ENCODE assay signal across 27 cellular contexts in the genomic region with DNA sequence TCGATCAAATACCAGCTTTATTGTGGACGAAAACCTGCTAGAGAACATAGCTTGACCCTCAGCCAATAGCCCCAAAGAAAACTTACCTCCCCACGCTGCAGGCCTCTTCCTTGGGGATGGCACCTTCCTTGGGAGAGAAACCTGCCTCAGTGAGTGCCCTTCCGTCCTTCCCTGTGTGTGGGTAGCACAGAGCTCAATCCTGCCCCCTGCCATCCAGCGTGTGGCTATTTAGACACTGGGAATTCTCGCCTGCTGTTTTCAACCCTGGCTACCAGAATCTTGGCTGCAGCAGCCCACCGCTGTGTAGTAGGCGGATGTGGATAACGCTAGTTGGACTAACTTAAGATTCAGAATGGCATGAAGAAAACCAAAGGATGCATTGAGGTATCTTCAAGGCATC.
"Had no signal": no experiment of that assay in that cellular context is flagged by ENCODE, and none has a peak within 500 bp of the region (broad histone marks: within the 10 kb centered on the region; RNA-seq: fewer than 3 reads in every experiment).

No MANE protein-coding gene starts in this region.

- H3K36me3 ChIP-seq: heart left ventricle, left lung, lower lobe of right lung, ovary, right atrium auricular region, right lobe of liver, stomach, thyroid gland, transverse colon, upper lobe of left lung had no signal

- H3K4me3 Mint-ChIP-seq: immature natural killer cell; naive thymus-derived CD4-positive, alpha-beta T cell; nephron; neural crest cell; stimulated activated naive B cell treated with anti-CD40 and anti-IgM and Interleukin-4, amounts not matched to agents 10 μg/mL and 1 μg/mL and 100 μg/mL, for 72 hours had no signal

- DNase-seq: heart left ventricle; hypothalamus; immature natural killer cell; kidney; left colon; left lung; lower lobe of right lung; mammary epithelial cell; midbrain; mucosa of descending colon; naive thymus-derived CD4-positive, alpha-beta T cell; ovary; right lobe of liver; stimulated activated CD4-positive, alpha-beta T cell treated with anti-CD3 and anti-CD28 coated beads, Interleukin-1b, Interleukin-23, amount 100 ng/mL, for 48 hours; stimulated activated CD4-positive, alpha-beta T cell treated with anti-CD3 and anti-CD28 coated beads, Interleukin-2, amount 100 ng/mL, for 48 hours; stimulated activated naive B cell treated with anti-CD40 and anti-IgM and Interleukin-4, amounts not matched to agents 10 μg/mL and 1 μg/mL and 100 μg/mL, for 72 hours; stimulated activated naive CD8-positive, alpha-beta T cell treated with anti-CD3 and anti-CD28 coated beads, Interleukin-15, Interleukin-2, amounts not matched to agents 100 U/mL and 50 U/mL, for 24 hours; stomach; testis; thyroid gland; transverse colon; upper lobe of left lung had no signal

- H3K9me3 ChIP-seq: heart left ventricle, left lung, lower lobe of right lung, mucosa of descending colon, ovary, right atrium auricular region, right lobe of liver, stomach, testis, thyroid gland, transverse colon, upper lobe of left lung had no signal

- H3K27ac ChIP-seq: heart left ventricle, left lung, lower lobe of right lung, ovary, right atrium auricular region, right lobe of liver, stomach, testis, thyroid gland, transverse colon, upper lobe of left lung had no signal

- H3K36me3 Mint-ChIP-seq: immature natural killer cell; naive thymus-derived CD4-positive, alpha-beta T cell; stimulated activated naive B cell treated with anti-CD40 and anti-IgM and Interleukin-4, amounts not matched to agents 10 μg/mL and 1 μg/mL and 100 μg/mL, for 72 hours had no signal

- H3K9me3 Mint-ChIP-seq: immature natural killer cell; nephron; neural crest cell; stimulated activated naive B cell treated with anti-CD40 and anti-IgM and Interleukin-4, amounts not matched to agents 10 μg/mL and 1 μg/mL and 100 μg/mL, for 72 hours had no signal

- H3K27ac Mint-ChIP-seq: immature natural killer cell; nephron; progenitor cell of endocrine pancreas; stimulated activated naive B cell treated with anti-CD40 and anti-IgM and Interleukin-4, amounts not matched to agents 10 μg/mL and 1 μg/mL and 100 μg/mL, for 72 hours had no signal

- H3K4me1 Mint-ChIP-seq: immature natural killer cell; nephron; neural crest cell; stimulated activated naive B cell treated with anti-CD40 and anti-IgM and Interleukin-4, amounts not matched to agents 10 μg/mL and 1 μg/mL and 100 μg/mL, for 72 hours had no signal

- H3K27me3 ChIP-seq: left lung, ovary, right atrium auricular region, right lobe of liver, testis, thyroid gland, transverse colon, upper lobe of left lung had no signal

- H3K4me3 ChIP-seq: heart left ventricle, left lung, lower lobe of right lung, mucosa of descending colon, ovary, right atrium auricular region, right lobe of liver, smooth muscle cell, stomach, testis, thyroid gland, transverse colon, upper lobe of left lung had no signal

- H3K4me1 ChIP-seq: heart left ventricle, left lung, lower lobe of right lung, right atrium auricular region, right lobe of liver, stomach, testis, thyroid gland, transverse colon, upper lobe of left lung had no signal

- H3K4me2 ChIP-seq: smooth muscle cell had no signal
